Comparison of ENCODE assay signal across 14 cellular contexts in genomic region chr3:188242426-188243123, GRCh38.
DNase-seq lines count a peak whose midpoint lies in the region; ATAC-seq and TF ChIP-seq lines count a peak whose summit lies in the region.
"Had no signal": no experiment of that assay in that cellular context is flagged by ENCODE, and none has a peak within 500 bp of the region (broad histone marks: within the 10 kb centered on the region; RNA-seq: fewer than 3 reads in every experiment).

No MANE protein-coding gene starts in this region.

- ATAC-seq in GM18505 (IDR thresholded peaks at IDR 0.05; ENCODE audit: unreplicated experiment) = peak; percentile 56
- no peak for ATAC-seq in RWPE2 (ENCODE audit: low read depth)
- ATAC-seq in stimulated activated effector memory CD8-positive, alpha-beta T cell treated with anti-CD3 and anti-CD28 coated beads, Interleukin-12 subunit alpha, Interleukin-12 subunit beta, amount 100 ng/mL, for 72 hours = no peak
- no peak for ATAC-seq in HG02970 (IDR thresholded peaks at IDR 0.05; ENCODE audit: low FRiP score, unreplicated experiment)

- peaks cover 21% of the 10 kb centered on the region for H3K4me1 ChIP-seq in RWPE2 (ENCODE audit: insufficient read depth, poor library complexity, severe bottlenecking)

- peak overlapping the region; percentile 15 for H3K27ac ChIP-seq in RWPE2 (ENCODE audit: poor library complexity, severe bottlenecking)
- H3K27ac ChIP-seq: vagina had no signal

- H3K27me3 ChIP-seq in RWPE2 (ENCODE audit: insufficient read depth, poor library complexity, severe bottlenecking) = no peaks in the 10 kb centered on the region
- H3K27me3 ChIP-seq: dorsolateral prefrontal cortex, vagina had no signal

- DNase-seq in RWPE2 (ENCODE audit: low spot score) = no peak
- peak; percentile 63 for DNase-seq in germinal center (ENCODE audit: low spot score)
- no peak for DNase-seq in stimulated activated effector memory CD8-positive, alpha-beta T cell treated with anti-CD3 and anti-CD28 coated beads, Interleukin-12 subunit alpha, Interleukin-12 subunit beta, amount 100 ng/mL, for 72 hours (ENCODE audit: low spot score in 2 of 2)
- no peak for DNase-seq in activated effector memory CD4-positive, alpha-beta T cell treated with anti-CD3 and anti-CD28 coated beads, Interleukin-2, amount 50 U/mL, for 16 hours
- DNase-seq in pons (ENCODE audit: low spot score) = no peak
- DNase-seq in NOMO-1 (lab: John Stamatoyannopoulos, UW; ENCODE audit: unreplicated experiment in 2 of 2) = no peak
- DNase-seq: activated CD4-positive, alpha-beta memory T cell treated with anti-CD3 and anti-CD28 coated beads for 36 hours; dorsolateral prefrontal cortex; T-helper 1 cell had no signal

- no peak overlapping the region for H3K4me3 ChIP-seq in RWPE2 (ENCODE audit: severe bottlenecking)
- H3K4me3 ChIP-seq: dorsolateral prefrontal cortex, vagina had no signal

- no peaks in the 10 kb centered on the region for H3K9me3 ChIP-seq in RWPE2 (ENCODE audit: severe bottlenecking)
- H3K9me3 ChIP-seq: vagina had no signal

- H3K4me3 Mint-ChIP-seq in stimulated activated effector memory CD8-positive, alpha-beta T cell treated with anti-CD3 and anti-CD28 coated beads, Interleukin-12 subunit alpha, Interleukin-12 subunit beta, amount 100 ng/mL, for 72 hours = no peak overlapping the region
- H3K4me3 Mint-ChIP-seq: activated CD4-positive, alpha-beta memory T cell treated with anti-CD3 and anti-CD28 coated beads for 36 hours; activated naive CD4-positive, alpha-beta T cell treated with anti-CD3 and anti-CD28 coated beads, Interleukin-2, amount 50 U/mL, for 24 hours; CD14-positive monocyte had no signal

- no peaks in the 10 kb centered on the region for H3K36me3 ChIP-seq in RWPE2 (ENCODE audit: low read depth)
- H3K36me3 ChIP-seq: vagina had no signal

- no peak for TF ChIP-seq POLR2A in GM18505 (IDR thresholded peaks at IDR 0.05; ENCODE audit: borderline replicate concordance, extremely low read depth, insufficient read depth, insufficient read length)

- no peaks in the 10 kb centered on the region for H3K36me3 Mint-ChIP-seq in stimulated activated effector memory CD8-positive, alpha-beta T cell treated with anti-CD3 and anti-CD28 coated beads, Interleukin-12 subunit alpha, Interleukin-12 subunit beta, amount 100 ng/mL, for 72 hours

- TF ChIP-seq CTCF in RWPE2 (IDR thresholded peaks at IDR 0.05; ENCODE audit: poor library complexity, severe bottlenecking) = no peak

- peak overlapping the region; percentile 4 for H3K27ac Mint-ChIP-seq in stimulated activated effector memory CD8-positive, alpha-beta T cell treated with anti-CD3 and anti-CD28 coated beads, Interleukin-12 subunit alpha, Interleukin-12 subunit beta, amount 100 ng/mL, for 72 hours
- H3K27ac Mint-ChIP-seq: activated CD4-positive, alpha-beta memory T cell treated with anti-CD3 and anti-CD28 coated beads for 36 hours; activated naive CD4-positive, alpha-beta T cell treated with anti-CD3 and anti-CD28 coated beads, Interleukin-2, amount 50 U/mL, for 24 hours had no signal

- H3K9me3 Mint-ChIP-seq in stimulated activated effector memory CD8-positive, alpha-beta T cell treated with anti-CD3 and anti-CD28 coated beads, Interleukin-12 subunit alpha, Interleukin-12 subunit beta, amount 100 ng/mL, for 72 hours = no peaks in the 10 kb centered on the region
- H3K9me3 Mint-ChIP-seq: activated CD4-positive, alpha-beta memory T cell treated with anti-CD3 and anti-CD28 coated beads for 36 hours; activated naive CD4-positive, alpha-beta T cell treated with anti-CD3 and anti-CD28 coated beads, Interleukin-2, amount 50 U/mL, for 24 hours; CD14-positive monocyte had no signal

- H3K4me1 Mint-ChIP-seq in stimulated activated effector memory CD8-positive, alpha-beta T cell treated with anti-CD3 and anti-CD28 coated beads, Interleukin-12 subunit alpha, Interleukin-12 subunit beta, amount 100 ng/mL, for 72 hours = peaks cover 48% of the 10 kb centered on the region
